9 cellular contexts compared by ENCODE assay signal in genomic region chr7:47941136-47941844, GRCh38. TPM values are rescaled to one million over a fixed set of nuclear protein-coding genes. Genes with fewer than 3 reads are reported as not detected.
DNase-seq lines count a peak whose midpoint lies in the region; ATAC-seq and TF ChIP-seq lines count a peak whose summit lies in the region.
"Had no signal": no experiment of that assay in that cellular context is flagged by ENCODE, and none has a peak within 500 bp of the region (broad histone marks: within the 10 kb centered on the region; RNA-seq: fewer than 3 reads in every experiment).

No MANE protein-coding gene starts in this region.

- TF ChIP-seq POLR2A in IMR-90 (IDR thresholded peaks at IDR 0.05; ENCODE audit: low read depth, low read length), result no peak

- no TSS peak for BruUV-seq in IMR-90 (replicated peaks; lab: Mats Ljungman, UMichigan)

- no peak overlapping the region; the same call in 1 of the 2 replicates for H3K9ac ChIP-seq in IMR-90 (ENCODE audit: low read depth, low read length)

- peak overlapping the region; percentile 95 for H2BK120ac ChIP-seq in IMR-90 (ENCODE audit: low read depth, low read length)

- H3K4me2 ChIP-seq in IMR-90 (ENCODE audit: low read depth, low read length), result 0 out of 2 replicates have a peak overlapping the region, but pooled peaks have one; percentile 4

- peak overlapping the region; percentile 97 for H3K4ac ChIP-seq in IMR-90 (ENCODE audit: low read depth, low read length)

- peak overlapping the region; percentile 53 to 92 for H4K8ac ChIP-seq in IMR-90 (ENCODE audit: low read depth in 2 of 2, low read length in 2 of 2)

- H3K56ac ChIP-seq in IMR-90 (ENCODE audit: extremely low read depth, insufficient read depth, low read length), result peak overlapping the region; percentile 44

- H3K18ac ChIP-seq in IMR-90 (ENCODE audit: low read depth, low read length), result peak overlapping the region; percentile 52

- peak overlapping the region; percentile 42 for H4K5ac ChIP-seq in IMR-90 (ENCODE audit: low read depth, low read length)

- DNase-seq in IMR-90, result peak; percentile 71
- no peak for DNase-seq in caudate nucleus (lab: John Stamatoyannopoulos, UW)
- peak; percentile 83 for DNase-seq in kidney tubule cell (ENCODE audit: low spot score)
- DNase-seq in upper lobe of right lung, result no peak
- DNase-seq in stimulated activated naive CD4-positive, alpha-beta T cell (lab: John Stamatoyannopoulos, UW), result no peak
- DNase-seq in LoVo (ENCODE audit: low spot score), result no peak
- no peak for DNase-seq in D341Med (ENCODE audit: low spot score)
- no peak for DNase-seq in cerebellum (ENCODE audit: low spot score)
- DNase-seq: activated CD8-positive, alpha-beta T cell treated with anti-CD3 and anti-CD28 coated beads for 36 hours had no signal

- H3K4me1 ChIP-seq in IMR-90 (ENCODE audit: control insufficient read depth, insufficient read depth, low read length) (peaks cover 17% of the 10 kb centered on the region), upper lobe of right lung (peaks cover 29% of the 10 kb centered on the region)

- in situ Hi-C loops in IMR-90 (cut with MboI; ENCODE audit: low sequenced_read_pairs), result loop anchor here (10.0 kb wide), 2 partner anchors 506 to 676 kb away; no protein-coding TSS in a partner anchor

- H2AK5ac ChIP-seq in IMR-90 (ENCODE audit: low read depth, low read length), result peak overlapping the region; percentile 94

- H2AFZ ChIP-seq in IMR-90 (replicated peaks; ENCODE audit: low read length, poor library complexity), result peak overlapping the region; percentile 86

- no peaks in the 10 kb centered on the region for H3K27me3 ChIP-seq in IMR-90 (ENCODE audit: control insufficient read depth, insufficient read depth, low read length)
- H3K27me3 ChIP-seq in upper lobe of right lung, result no peaks in the 10 kb centered on the region

- peaks cover 0 to 7% of the 10 kb centered on the region in 2 experiments; a peak in 1 of 4 replicates for H3K79me1 ChIP-seq in IMR-90 (ENCODE audit: low read depth in 1 of 2, low read length in 2 of 2)

- peak overlapping the region; percentile 86 for H2AK9ac ChIP-seq in IMR-90 (replicated peaks; ENCODE audit: low read depth, low read length, poor library complexity)

- no peak overlapping the region for H3K4me3 ChIP-seq in IMR-90 (ENCODE audit: insufficient read depth, low read depth, low read length)
- no peak overlapping the region for H3K4me3 ChIP-seq in upper lobe of right lung

- POLR2A ChIA-PET in IMR-90 (lab: Charles Lee; ENCODE audit: unreplicated experiment), result interaction anchor here (0.5 to 0.6 kb wide), 2 partner anchors 9 to 119 kb away, joined by 3 to 4 read pairs; no protein-coding TSS in a partner anchor

- peak overlapping the region; percentile 94 for H2BK5ac ChIP-seq in IMR-90 (ENCODE audit: low read depth, low read length, poor library complexity, severe bottlenecking)

- peak overlapping the region; percentile 96; the same call in 2 of the 3 replicates for H2BK15ac ChIP-seq in IMR-90 (ENCODE audit: low read depth, low read length)

- H3K36me3 ChIP-seq in IMR-90 (ENCODE audit: control insufficient read depth, insufficient read depth, low read length), result no peaks in the 10 kb centered on the region
- no peaks in the 10 kb centered on the region for H3K36me3 ChIP-seq in upper lobe of right lung

- H4K91ac ChIP-seq in IMR-90 (ENCODE audit: insufficient read depth, low read depth, low read length), result peak overlapping the region; percentile 97

- 37% methylated on average over 5 of the region's 9 CpGs; no CpG with 5 or more reads in 1 of the 2 experiments for WGBS in IMR-90 (ENCODE audit: extremely low coverage in 2 of 2, insufficient read length in 1 of 2), 2 experiments

- intact Hi-C loops in IMR-90 (cut with micrococcal nuclease) (loop anchor here (1.0 to 10.0 kb wide), 3 partner anchors 336 to 676 kb away; partner anchors contain the start of gene TNS3), upper lobe of right lung (cut with DNase I) (no loop called here)

- peak overlapping the region; percentile 95 for H2BK20ac ChIP-seq in IMR-90 (ENCODE audit: low read depth, low read length)

- peak overlapping the region; percentile 68 for H3K27ac ChIP-seq in IMR-90 (ENCODE audit: insufficient read depth, low read length)
- peak overlapping the region; percentile 36 for H3K27ac ChIP-seq in caudate nucleus (ENCODE audit: low read depth, low read length)
- peak overlapping the region; percentile 67 for H3K27ac ChIP-seq in upper lobe of right lung

- peak overlapping the region; percentile 91 for H3K14ac ChIP-seq in IMR-90 (replicated peaks; ENCODE audit: low read depth, low read length)

- H3K9me3 ChIP-seq in IMR-90 (ENCODE audit: control insufficient read depth, insufficient read depth, low read length) (no peaks in the 10 kb centered on the region), upper lobe of right lung (no peaks in the 10 kb centered on the region)

- H3K9me1 ChIP-seq in IMR-90 (ENCODE audit: insufficient read depth, low read length), result peaks cover 22% of the 10 kb centered on the region

- H4K20me1 ChIP-seq in IMR-90 (ENCODE audit: insufficient read depth, low read length), result no peaks in the 10 kb centered on the region

- no peak for TF ChIP-seq RAD21 in IMR-90 (IDR thresholded peaks at IDR 0.05; ENCODE audit: low read length)

- TF ChIP-seq CTCF in IMR-90 (conservative IDR thresholded peaks at IDR 0.05; ENCODE audit: low read depth, low read length) (no peak), upper lobe of right lung (IDR thresholded peaks at IDR 0.05) (no peak)

- peak overlapping the region; percentile 73 for H3K23ac ChIP-seq in IMR-90 (ENCODE audit: low read depth, low read length)

- dilution Hi-C loops in IMR-90 (cut with HindIII; ENCODE audit: low sequenced_read_pairs, unreplicated experiment), result no loop called here

- CTCF ChIA-PET in IMR-90 (lab: Yijun Ruan, JAX), result no interaction called here

- peak; percentile 68 for ATAC-seq in IMR-90 (ENCODE audit: low read depth)
- peak; percentile 43 for ATAC-seq in upper lobe of right lung
- ATAC-seq: activated CD8-positive, alpha-beta T cell treated with anti-CD3 and anti-CD28 coated beads for 36 hours had no signal

TF ChIP-seq in IMR-90, 13 proteins besides CTCF, POLR2A, EP300 and RAD21:
- peak; percentile 87 for TF ChIP-seq FOS (IDR thresholded peaks at IDR 0.05; ENCODE audit: low read depth, low read length)
- no peak for TF ChIP-seq ELK1 (IDR thresholded peaks at IDR 0.05; ENCODE audit: borderline replicate concordance, low read depth, low read length)
- peak; percentile 49; the same call in 1 of the 2 replicates for TF ChIP-seq CEBPB (IDR thresholded peaks at IDR 0.05; ENCODE audit: low read depth, low read length)

RNA-seq across cellular contexts. Expression of gene PKD1L1, which starts 7.0 kb away (rescaled TPM):
- total RNA-seq in IMR-90 (2012; rRNA removed), result under 0.01 TPM in 2 replicates
- 0.03 and 0.15 TPM in 2 replicates for polyA plus RNA-seq in IMR-90 (2012; rRNA removed)
- polyA plus RNA-seq in IMR-90 (2012; cell fraction: cytosol; rRNA removed), result 0.10 TPM in 1 of 2 replicates, not detected in the other
- polyA plus RNA-seq in IMR-90 (2012; cell fraction: nucleus; rRNA removed; ENCODE audit: low replicate concordance), result 0.05 and 0.27 TPM in 2 replicates
- total RNA-seq in upper lobe of right lung, result 1.0 TPM
- total RNA-seq in cerebellum, result 0.64 TPM

RNA-seq across cellular contexts. Expression of gene HUS1, which starts 38.1 kb away (rescaled TPM):
- 18.3 and 31.9 TPM in 2 replicates for total RNA-seq in IMR-90 (2012; rRNA removed)
- polyA plus RNA-seq in IMR-90 (2012; rRNA removed), result 12.7 and 16.2 TPM in 2 replicates
- polyA plus RNA-seq in IMR-90 (2012; cell fraction: cytosol; rRNA removed), result 5.2 TPM in 2 replicates
- polyA plus RNA-seq in IMR-90 (2012; cell fraction: nucleus; rRNA removed; ENCODE audit: low replicate concordance), result 5.6 and 24.4 TPM in 2 replicates
- 34.5 TPM for total RNA-seq in upper lobe of right lung
- total RNA-seq in cerebellum, result 29.9 TPM

Comparison
In these comparisons a context has a peak if more than half of its experiments do, and no peak if none do; other contexts are left out.
1. DNase-seq: peak in IMR-90 (single experiment) and kidney tubule cell (single experiment); none in caudate nucleus (0 of 61), upper lobe of right lung (single experiment), stimulated activated naive CD4-positive, alpha-beta T cell (0 of 6), LoVo (single experiment), D341Med (single experiment) and cerebellum (single experiment).
2. Peak in every context shown above with its lines, with median percentiles within 50 percentile points of each other: H3K27ac ChIP-seq.